ENCODE assay signal across 1 cellular context in genomic region chr3:149908558-149908957, GRCh38.
TF ChIP-seq lines count a peak whose summit lies in the region.

No MANE protein-coding gene starts in this region.

TF ChIP-seq in GM23338, 12 proteins besides CTCF, POLR2A, EP300 and RAD21 (continued from another document):
- TF ChIP-seq REST (IDR thresholded peaks at IDR 0.05; ENCODE audit: unreplicated experiment) (no peak), JUNB (IDR thresholded peaks at IDR 0.05; ENCODE audit: unreplicated experiment) (no peak), STAT1 (IDR thresholded peaks at IDR 0.05; ENCODE audit: unreplicated experiment) (no peak), ZNF462 (CRISPR knock-in tag; IDR thresholded peaks at IDR 0.05) (no peak), EZH2 (IDR thresholded peaks at IDR 0.05; ENCODE audit: low read depth, unreplicated experiment) (no peak), ZNF114 (CRISPR knock-in tag; IDR thresholded peaks at IDR 0.05) (no peak), EZH2phosphoT487 (IDR thresholded peaks at IDR 0.05; ENCODE audit: unreplicated experiment) (no peak), ZNF331 (CRISPR knock-in tag; IDR thresholded peaks at IDR 0.05; ENCODE audit: low read depth) (no peak)
